Comparison of ENCODE assay signal across 8 cellular contexts in the genomic region with DNA sequence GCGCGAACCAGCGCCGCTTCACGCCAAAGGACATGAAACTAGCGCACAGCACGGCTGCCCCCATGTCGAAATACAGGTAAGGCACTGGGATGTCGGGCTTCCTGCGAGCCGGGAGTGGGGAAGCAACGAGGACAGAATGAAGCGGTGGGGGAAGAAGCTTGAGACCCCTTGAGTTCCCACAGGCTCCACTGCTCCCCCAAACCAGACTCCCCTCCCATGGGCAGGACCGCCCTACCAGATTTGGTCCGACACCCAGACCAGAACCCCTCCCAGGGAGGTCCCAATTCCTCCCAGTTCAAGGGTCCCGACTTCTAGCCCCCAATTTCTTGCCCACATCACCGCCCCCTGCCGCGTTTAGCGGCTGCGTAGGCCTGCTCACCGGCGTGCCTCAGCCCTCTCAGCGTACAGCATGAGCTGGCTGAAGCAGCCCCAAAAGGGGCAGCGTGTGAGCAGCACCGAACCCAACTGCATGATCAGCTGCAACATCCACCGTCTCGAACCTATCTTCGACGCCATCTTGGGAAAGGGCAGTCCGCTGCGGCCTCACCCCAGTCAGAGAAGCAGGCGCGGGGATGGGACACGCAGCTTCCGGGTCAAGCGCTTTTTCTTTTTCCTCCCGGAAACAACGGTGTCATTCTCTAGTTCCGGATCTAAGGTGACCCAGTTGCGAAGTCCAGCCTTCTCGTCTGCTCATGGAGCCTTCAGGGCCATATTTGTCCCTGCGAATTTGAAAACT. TPM values are rescaled to one million over a fixed set of nuclear protein-coding genes. Genes with fewer than 3 reads are reported as not detected.
A peak's percentile ranks its signal among the peaks of the same experiment; 100 is the strongest.
DNase-seq lines count a peak whose midpoint lies in the region; ATAC-seq and TF ChIP-seq lines count a peak whose summit lies in the region.

A gene (minus strand): TSS at position 527 of the 736 bp plus-strand sequence. CDS start 11 bp downstream, at position 516.

- no peak within 1 kb of the TSS for H2BK15ac ChIP-seq in mesenchymal stem cell (ENCODE audit: low read depth, poor library complexity, severe bottlenecking)

- DNase-seq in CD14-positive monocyte (ENCODE audit: low spot score) (peak; percentile 95), HT-29 (ENCODE audit: low spot score) (peak; percentile 93), NT2/D1 (ENCODE audit: low read depth, low spot score) (peak; percentile 87), endodermal cell (peak; percentile 98), mesenchymal stem cell (peak; percentile 94)
- DNase-seq in activated CD8-positive, alpha-beta memory T cell treated with anti-CD3 and anti-CD28 coated beads, Interleukin-2, amount 10 ng/mL, durations not matched to agents 7 days and 5 days, result peak; percentile 94
- peak; percentile 69 for DNase-seq in stimulated activated CD8-positive, alpha-beta memory T cell treated with anti-CD3 and anti-CD28 coated beads, Interleukin-12 subunit alpha, Interleukin-12 subunit beta, amount 100 ng/mL, for 24 hours (ENCODE audit: extremely low read depth)

- TF ChIP-seq CTCF in CD14-positive monocyte (IDR thresholded peaks at IDR 0.05), result no peak
- no peak for TF ChIP-seq CTCF in endodermal cell (conservative IDR thresholded peaks at IDR 0.05)

- H3K4me3 ChIP-seq in NT2/D1 (ENCODE audit: insufficient read length, low read depth) (peak within 1 kb of the TSS; percentile 99), endodermal cell (ENCODE audit: low read length) (peak within 1 kb of the TSS; percentile 98), mesenchymal stem cell (ENCODE audit: insufficient read depth in 1 of 2, low read depth in 1 of 2, low read length in 2 of 2) (peak within 1 kb of the TSS; percentile 77 to 93)

- peak within 1 kb of the TSS; percentile 97 to 100 for H3K4me3 Mint-ChIP-seq in CD14-positive monocyte
- peak within 1 kb of the TSS; percentile 93 for H3K4me3 Mint-ChIP-seq in activated CD8-positive, alpha-beta memory T cell treated with anti-CD3 and anti-CD28 coated beads, Interleukin-2, amount 10 ng/mL, durations not matched to agents 7 days and 5 days
- peak within 1 kb of the TSS; percentile 98 for H3K4me3 Mint-ChIP-seq in endodermal cell

- H2BK5ac ChIP-seq in mesenchymal stem cell (ENCODE audit: low read depth, low read length, poor library complexity, severe bottlenecking), result no peak within 1 kb of the TSS

- peak within 1 kb of the TSS; percentile 42 to 91 for H3K4ac ChIP-seq in mesenchymal stem cell (ENCODE audit: low read depth in 1 of 2, low read length in 2 of 2)

- H3K23ac ChIP-seq in mesenchymal stem cell (ENCODE audit: low read length in 2 of 2), result peak within 1 kb of the TSS in 1 of 2 experiments; percentile 57

- H3K4me1 Mint-ChIP-seq in CD14-positive monocyte (peaks cover 23% of the 10 kb centered on the region), endodermal cell (peaks cover 3% of the 10 kb centered on the region)
- peaks cover 15% of the 10 kb centered on the region for H3K4me1 Mint-ChIP-seq in activated CD8-positive, alpha-beta memory T cell treated with anti-CD3 and anti-CD28 coated beads, Interleukin-2, amount 10 ng/mL, durations not matched to agents 7 days and 5 days

- H2BK12ac ChIP-seq in mesenchymal stem cell (ENCODE audit: low read length in 2 of 2), result peak within 1 kb of the TSS in 1 of 2 experiments; percentile 7

- 0 to 1% methylated on average over 32 to 43 of the region's 43 CpGs for WGBS in endodermal cell (ENCODE audit: insufficient coverage in 1 of 2, insufficient read length in 1 of 2), 2 experiments
- 2% methylated on average over 43 of the region's 43 CpGs for WGBS in mesenchymal stem cell

- H2AK5ac ChIP-seq in mesenchymal stem cell (ENCODE audit: low read length, severe bottlenecking), result peak within 1 kb of the TSS; percentile 7

- peak within 1 kb of the TSS; percentile 88 for H4K91ac ChIP-seq in mesenchymal stem cell (ENCODE audit: low read length)

- H3K4me2 ChIP-seq in mesenchymal stem cell (ENCODE audit: low read length, poor library complexity, severe bottlenecking), result peak within 1 kb of the TSS; percentile 91

- H3K27me3 Mint-ChIP-seq in CD14-positive monocyte (ENCODE audit: low read depth in 3 of 3) (peaks cover 0 to 2% (median 0%) of the 10 kb centered on the region in 3 donors), endodermal cell (ENCODE audit: insufficient read depth) (no peaks in the 10 kb centered on the region)
- no peaks in the 10 kb centered on the region for H3K27me3 Mint-ChIP-seq in activated CD8-positive, alpha-beta memory T cell treated with anti-CD3 and anti-CD28 coated beads, Interleukin-2, amount 10 ng/mL, durations not matched to agents 7 days and 5 days

- no peaks in the 10 kb centered on the region for H3K4me1 ChIP-seq in NT2/D1 (ENCODE audit: insufficient read depth, insufficient read length)
- H3K4me1 ChIP-seq in endodermal cell (ENCODE audit: control insufficient read depth, insufficient read depth, low read length), result peaks cover 4% of the 10 kb centered on the region
- peaks cover 9% of the 10 kb centered on the region for H3K4me1 ChIP-seq in mesenchymal stem cell (ENCODE audit: control insufficient read depth, insufficient read depth, low read depth, low read length)

- peak; percentile 76 for ATAC-seq in GM19455 (IDR thresholded peaks at IDR 0.05; ENCODE audit: unreplicated experiment)
- ATAC-seq in activated CD8-positive, alpha-beta memory T cell treated with anti-CD3 and anti-CD28 coated beads, Interleukin-2, amount 10 ng/mL, durations not matched to agents 7 days and 5 days, result peak; percentile 99

- H3K36me3 Mint-ChIP-seq in CD14-positive monocyte, result peaks cover 20 to 25% of the 10 kb centered on the region in 2 donors
- peaks cover 2% of the 10 kb centered on the region for H3K36me3 Mint-ChIP-seq in activated CD8-positive, alpha-beta memory T cell treated with anti-CD3 and anti-CD28 coated beads, Interleukin-2, amount 10 ng/mL, durations not matched to agents 7 days and 5 days
- H3K36me3 Mint-ChIP-seq in endodermal cell (ENCODE audit: low read depth), result peaks cover 13% of the 10 kb centered on the region

- no peaks in the 10 kb centered on the region for H3K27me3 ChIP-seq in NT2/D1 (ENCODE audit: insufficient read depth, insufficient read length)
- no peaks in the 10 kb centered on the region for H3K27me3 ChIP-seq in endodermal cell (ENCODE audit: control insufficient read depth, insufficient read depth, low read length, poor library complexity, severe bottlenecking)
- H3K27me3 ChIP-seq in mesenchymal stem cell (ENCODE audit: control insufficient read depth in 1 of 2, insufficient read depth in 1 of 2, low read length in 2 of 2), result no peaks in the 10 kb centered on the region

- intact Hi-C loops in CD14-positive monocyte (cut with micrococcal nuclease), result loop anchor here (2.0 to 5.0 kb wide), 4 partner anchors 52 to 527 kb away; a partner anchor contains a TSS

- peak within 1 kb of the TSS; percentile 2 for H2BK120ac ChIP-seq in mesenchymal stem cell (ENCODE audit: low read depth, low read length)

- CTCF ChIA-PET in activated CD8-positive, alpha-beta memory T cell treated with anti-CD3 and anti-CD28 coated beads, Interleukin-2, amount 10 ng/mL, durations not matched to agents 7 days and 5 days (lab: Charles Lee), result interaction anchor here (0.8 to 1.5 kb wide), 9 partner anchors 17 to 530 kb away, joined by 3 to 7 read pairs (median 3); no protein-coding TSS in a partner anchor

- H3K27ac ChIP-seq in endodermal cell (ENCODE audit: low read depth, low read length) (peak within 1 kb of the TSS; percentile 61), mesenchymal stem cell (ENCODE audit: low read length, poor library complexity, severe bottlenecking) (peak within 1 kb of the TSS; percentile 58)

- H4K8ac ChIP-seq in mesenchymal stem cell (ENCODE audit: low read length), result peak within 1 kb of the TSS; percentile 91

- H3K9ac ChIP-seq in NT2/D1 (ENCODE audit: insufficient read length, low read depth) (peak within 1 kb of the TSS; percentile 99), endodermal cell (ENCODE audit: extremely low read depth, low read length, poor library complexity, severe bottlenecking) (peak within 1 kb of the TSS; percentile 85), mesenchymal stem cell (ENCODE audit: low read length) (peak within 1 kb of the TSS; percentile 98)

- H3K9me3 Mint-ChIP-seq in CD14-positive monocyte, result no peaks in the 10 kb centered on the region
- H3K9me3 Mint-ChIP-seq in activated CD8-positive, alpha-beta memory T cell treated with anti-CD3 and anti-CD28 coated beads, Interleukin-2, amount 10 ng/mL, durations not matched to agents 7 days and 5 days (ENCODE audit: low read depth), result no peaks in the 10 kb centered on the region
- H3K9me3 Mint-ChIP-seq in endodermal cell, result no peaks in the 10 kb centered on the region

- H3K18ac ChIP-seq in mesenchymal stem cell (ENCODE audit: low read depth in 1 of 2, low read length in 2 of 2), result peak within 1 kb of the TSS; percentile 78 to 95

- H3K27ac Mint-ChIP-seq in CD14-positive monocyte (peak within 1 kb of the TSS; percentile 82 to 97 (median 91)), endodermal cell (peak within 1 kb of the TSS; percentile 99)
- peak within 1 kb of the TSS; percentile 96 for H3K27ac Mint-ChIP-seq in activated CD8-positive, alpha-beta memory T cell treated with anti-CD3 and anti-CD28 coated beads, Interleukin-2, amount 10 ng/mL, durations not matched to agents 7 days and 5 days

- H3K9me3 ChIP-seq in NT2/D1 (ENCODE audit: insufficient read depth, low read length) (no peaks in the 10 kb centered on the region), endodermal cell (ENCODE audit: control insufficient read depth, low read length) (no peaks in the 10 kb centered on the region), mesenchymal stem cell (ENCODE audit: control insufficient read depth, low read length) (no peaks in the 10 kb centered on the region)

- peak within 1 kb of the TSS; percentile 48 for H2AFZ ChIP-seq in mesenchymal stem cell (ENCODE audit: low read depth, low read length)

- peak within 1 kb of the TSS in 1 of 2 experiments; percentile 90 for H3K14ac ChIP-seq in mesenchymal stem cell (ENCODE audit: low read length in 2 of 2)

- H3K36me3 ChIP-seq in NT2/D1 (ENCODE audit: insufficient read depth, insufficient read length, low read length) (peaks cover 29% of the 10 kb centered on the region), endodermal cell (ENCODE audit: control insufficient read depth, insufficient read depth, low read length) (peaks cover 5% of the 10 kb centered on the region), mesenchymal stem cell (ENCODE audit: control insufficient read depth in 1 of 2, insufficient read depth in 2 of 2, low read depth in 1 of 2, low read length in 2 of 2) (peaks cover 22 to 29% of the 10 kb centered on the region in 2 experiments)

- peaks cover 38% of the 10 kb centered on the region for H3K79me1 ChIP-seq in mesenchymal stem cell (replicated peaks; ENCODE audit: low read length, poor library complexity, severe bottlenecking)

RNA-seq across cellular contexts. Expression of the gene that starts here (rescaled TPM):
- 10 to 100 TPM; 33.6 to 41.4 TPM for polyA plus RNA-seq in CD14-positive monocyte
- 78.2 and 83.1 TPM in 2 replicates for total RNA-seq in HT-29 (2014; rRNA removed; shearing (Covaris generic))
- 10 to 100 TPM; 28.9 to 29.3 TPM for total RNA-seq in activated CD8-positive, alpha-beta memory T cell treated with anti-CD3 and anti-CD28 coated beads, Interleukin-2, amount 10 ng/mL, durations not matched to agents 7 days and 5 days
- 10 to 100 TPM; 27.2 to 27.7 TPM for total RNA-seq in endodermal cell
- 33.9 TPM for polyA plus RNA-seq in endodermal cell (2013, experiment 1 of 2)
- polyA plus RNA-seq in endodermal cell (2013, experiment 2 of 2), result 27.7 TPM
- polyA plus RNA-seq in mesenchymal stem cell (2013, experiment 1 of 2), result 21.7 TPM
- polyA plus RNA-seq in mesenchymal stem cell (2013, experiment 2 of 2), result 22.1 TPM

Comparison
In these comparisons a context has a peak if more than half of its experiments do, and no peak if none do; other contexts are left out.
1. Peak in every context shown above with its lines: DNase-seq, ATAC-seq, H3K4me3 ChIP-seq and H3K27ac ChIP-seq.